Comparison of ENCODE assay signal across 1 cellular context in the genomic region with DNA sequence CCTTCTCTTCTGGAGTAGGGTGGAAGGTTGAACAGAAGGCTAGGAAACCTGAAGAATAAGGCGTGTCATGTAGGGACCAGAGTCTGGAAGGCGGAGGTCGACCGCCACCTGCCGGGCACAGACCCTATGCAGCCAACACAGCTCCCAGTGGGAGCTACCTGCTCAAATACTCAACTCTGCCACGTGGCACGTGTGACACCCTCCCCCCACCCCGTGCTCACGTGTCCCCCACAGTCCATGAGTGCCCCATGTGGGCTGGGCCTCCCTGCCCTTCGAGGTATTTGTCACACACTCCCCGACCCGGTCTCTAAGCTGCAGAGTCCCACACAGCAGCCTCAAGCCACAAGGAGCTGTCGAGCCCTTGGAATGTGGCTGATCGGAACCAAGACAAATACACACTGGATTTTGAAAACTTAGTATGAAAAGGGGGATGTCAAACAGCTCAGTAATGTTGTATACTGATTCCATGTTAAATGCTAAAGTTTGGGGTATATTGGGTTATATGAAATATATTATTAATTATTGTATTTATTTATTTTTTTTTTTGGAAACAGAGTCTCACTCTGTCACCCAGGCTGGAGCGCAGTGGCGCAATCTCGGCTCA.
TF ChIP-seq lines count a peak whose summit lies in the region.

No MANE protein-coding gene starts in this region.

TF ChIP-seq in HepG2, 621 proteins besides CTCF, POLR2A, EP300 and RAD21 (continued from another document and continues in another):
- TF ChIP-seq, protein P1, sequence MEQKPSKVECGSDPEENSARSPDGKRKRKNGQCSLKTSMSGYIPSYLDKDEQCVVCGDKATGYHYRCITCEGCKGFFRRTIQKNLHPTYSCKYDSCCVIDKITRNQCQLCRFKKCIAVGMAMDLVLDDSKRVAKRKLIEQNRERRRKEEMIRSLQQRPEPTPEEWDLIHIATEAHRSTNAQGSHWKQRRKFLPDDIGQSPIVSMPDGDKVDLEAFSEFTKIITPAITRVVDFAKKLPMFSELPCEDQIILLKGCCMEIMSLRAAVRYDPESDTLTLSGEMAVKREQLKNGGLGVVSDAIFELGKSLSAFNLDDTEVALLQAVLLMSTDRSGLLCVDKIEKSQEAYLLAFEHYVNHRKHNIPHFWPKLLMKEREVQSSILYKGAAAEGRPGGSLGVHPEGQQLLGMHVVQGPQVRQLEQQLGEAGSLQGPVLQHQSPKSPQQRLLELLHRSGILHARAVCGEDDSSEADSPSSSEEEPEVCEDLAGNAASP (CRISPR knock-in tag; IDR thresholded peaks at IDR 0.05; ENCODE audit: borderline replicate concordance) = peak; percentile 74
- no peak for TF ChIP-seq KDM5A (IDR thresholded peaks at IDR 0.05; ENCODE audit: borderline replicate concordance, low read length)
- no peak for TF ChIP-seq ZNF878 (CRISPR knock-in tag; IDR thresholded peaks at IDR 0.05)
- TF ChIP-seq, protein P2, sequence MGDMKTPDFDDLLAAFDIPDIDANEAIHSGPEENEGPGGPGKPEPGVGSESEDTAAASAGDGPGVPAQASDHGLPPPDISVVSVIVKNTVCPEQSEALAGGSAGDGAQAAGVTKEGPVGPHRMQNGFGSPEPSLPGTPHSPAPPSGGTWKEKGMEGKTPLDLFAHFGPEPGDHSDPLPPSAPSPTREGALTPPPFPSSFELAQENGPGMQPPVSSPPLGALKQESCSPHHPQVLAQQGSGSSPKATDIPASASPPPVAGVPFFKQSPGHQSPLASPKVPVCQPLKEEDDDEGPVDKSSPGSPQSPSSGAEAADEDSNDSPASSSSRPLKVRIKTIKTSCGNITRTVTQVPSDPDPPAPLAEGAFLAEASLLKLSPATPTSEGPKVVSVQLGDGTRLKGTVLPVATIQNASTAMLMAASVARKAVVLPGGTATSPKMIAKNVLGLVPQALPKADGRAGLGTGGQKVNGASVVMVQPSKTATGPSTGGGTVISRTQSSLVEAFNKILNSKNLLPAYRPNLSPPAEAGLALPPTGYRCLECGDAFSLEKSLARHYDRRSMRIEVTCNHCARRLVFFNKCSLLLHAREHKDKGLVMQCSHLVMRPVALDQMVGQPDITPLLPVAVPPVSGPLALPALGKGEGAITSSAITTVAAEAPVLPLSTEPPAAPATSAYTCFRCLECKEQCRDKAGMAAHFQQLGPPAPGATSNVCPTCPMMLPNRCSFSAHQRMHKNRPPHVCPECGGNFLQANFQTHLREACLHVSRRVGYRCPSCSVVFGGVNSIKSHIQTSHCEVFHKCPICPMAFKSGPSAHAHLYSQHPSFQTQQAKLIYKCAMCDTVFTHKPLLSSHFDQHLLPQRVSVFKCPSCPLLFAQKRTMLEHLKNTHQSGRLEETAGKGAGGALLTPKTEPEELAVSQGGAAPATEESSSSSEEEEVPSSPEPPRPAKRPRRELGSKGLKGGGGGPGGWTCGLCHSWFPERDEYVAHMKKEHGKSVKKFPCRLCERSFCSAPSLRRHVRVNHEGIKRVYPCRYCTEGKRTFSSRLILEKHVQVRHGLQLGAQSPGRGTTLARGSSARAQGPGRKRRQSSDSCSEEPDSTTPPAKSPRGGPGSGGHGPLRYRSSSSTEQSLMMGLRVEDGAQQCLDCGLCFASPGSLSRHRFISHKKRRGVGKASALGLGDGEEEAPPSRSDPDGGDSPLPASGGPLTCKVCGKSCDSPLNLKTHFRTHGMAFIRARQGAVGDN (CRISPR knock-in tag; IDR thresholded peaks at IDR 0.05) = peak; percentile 90
- no peak; the same call in 1 of the 2 replicates for TF ChIP-seq REXO4 (CRISPR knock-in tag; IDR thresholded peaks at IDR 0.05; ENCODE audit: borderline replicate concordance)
- TF ChIP-seq PCBP2 (optimal IDR thresholded peaks at IDR 0.05; ENCODE audit: low read depth, low read length, poor library complexity, severe bottlenecking) = no peak
- TF ChIP-seq, protein P3, sequence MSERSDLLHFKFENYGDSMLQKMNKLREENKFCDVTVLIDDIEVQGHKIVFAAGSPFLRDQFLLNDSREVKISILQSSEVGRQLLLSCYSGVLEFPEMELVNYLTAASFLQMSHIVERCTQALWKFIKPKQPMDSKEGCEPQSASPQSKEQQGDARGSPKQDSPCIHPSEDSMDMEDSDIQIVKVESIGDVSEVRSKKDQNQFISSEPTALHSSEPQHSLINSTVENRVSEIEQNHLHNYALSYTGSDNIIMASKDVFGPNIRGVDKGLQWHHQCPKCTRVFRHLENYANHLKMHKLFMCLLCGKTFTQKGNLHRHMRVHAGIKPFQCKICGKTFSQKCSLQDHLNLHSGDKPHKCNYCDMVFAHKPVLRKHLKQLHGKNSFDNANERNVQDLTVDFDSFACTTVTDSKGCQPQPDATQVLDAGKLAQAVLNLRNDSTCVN (CRISPR knock-in tag; IDR thresholded peaks at IDR 0.05; ENCODE audit: borderline replicate concordance) = peak; percentile 72; the same call in 1 of the 2 replicates
- TF ChIP-seq HIVEP1 (CRISPR knock-in tag; IDR thresholded peaks at IDR 0.05) = no peak
- no peak for TF ChIP-seq GLI4 (CRISPR knock-in tag; IDR thresholded peaks at IDR 0.05; ENCODE audit: borderline replicate concordance)
- TF ChIP-seq, protein P4, sequence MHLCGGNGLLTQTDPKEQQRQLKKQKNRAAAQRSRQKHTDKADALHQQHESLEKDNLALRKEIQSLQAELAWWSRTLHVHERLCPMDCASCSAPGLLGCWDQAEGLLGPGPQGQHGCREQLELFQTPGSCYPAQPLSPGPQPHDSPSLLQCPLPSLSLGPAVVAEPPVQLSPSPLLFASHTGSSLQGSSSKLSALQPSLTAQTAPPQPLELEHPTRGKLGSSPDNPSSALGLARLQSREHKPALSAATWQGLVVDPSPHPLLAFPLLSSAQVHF (CRISPR knock-in tag; IDR thresholded peaks at IDR 0.05) = peak; percentile 62; the same call in 1 of the 2 replicates
- 0 out of 2 replicates have a peak, but pooled peaks have one; percentile 64 for TF ChIP-seq ZNF160 (CRISPR knock-in tag; IDR thresholded peaks at IDR 0.05)
- TF ChIP-seq MZF1 (CRISPR knock-in tag; IDR thresholded peaks at IDR 0.05; ENCODE audit: borderline replicate concordance) = no peak
- TF ChIP-seq ZNF136 (CRISPR knock-in tag; IDR thresholded peaks at IDR 0.05; ENCODE audit: low read depth) = 0 out of 2 replicates have a peak, but pooled peaks have one; percentile 35
- TF ChIP-seq, protein P5, sequence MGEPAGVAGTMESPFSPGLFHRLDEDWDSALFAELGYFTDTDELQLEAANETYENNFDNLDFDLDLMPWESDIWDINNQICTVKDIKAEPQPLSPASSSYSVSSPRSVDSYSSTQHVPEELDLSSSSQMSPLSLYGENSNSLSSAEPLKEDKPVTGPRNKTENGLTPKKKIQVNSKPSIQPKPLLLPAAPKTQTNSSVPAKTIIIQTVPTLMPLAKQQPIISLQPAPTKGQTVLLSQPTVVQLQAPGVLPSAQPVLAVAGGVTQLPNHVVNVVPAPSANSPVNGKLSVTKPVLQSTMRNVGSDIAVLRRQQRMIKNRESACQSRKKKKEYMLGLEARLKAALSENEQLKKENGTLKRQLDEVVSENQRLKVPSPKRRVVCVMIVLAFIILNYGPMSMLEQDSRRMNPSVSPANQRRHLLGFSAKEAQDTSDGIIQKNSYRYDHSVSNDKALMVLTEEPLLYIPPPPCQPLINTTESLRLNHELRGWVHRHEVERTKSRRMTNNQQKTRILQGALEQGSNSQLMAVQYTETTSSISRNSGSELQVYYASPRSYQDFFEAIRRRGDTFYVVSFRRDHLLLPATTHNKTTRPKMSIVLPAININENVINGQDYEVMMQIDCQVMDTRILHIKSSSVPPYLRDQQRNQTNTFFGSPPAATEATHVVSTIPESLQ (CRISPR knock-in tag; conservative IDR thresholded peaks at IDR 0.05) = no peak
- peak; percentile 60; the same call in 1 of the 2 replicates for TF ChIP-seq NCOA2 (CRISPR knock-in tag; IDR thresholded peaks at IDR 0.05)
- TF ChIP-seq FOXO1 (CRISPR knock-in tag; IDR thresholded peaks at IDR 0.05) = 0 out of 2 replicates have a peak, but pooled peaks have one; percentile 41
- TF ChIP-seq ZNF484 (CRISPR knock-in tag; IDR thresholded peaks at IDR 0.05; ENCODE audit: borderline replicate concordance, low read depth) = 0 out of 2 replicates have a peak, but pooled peaks have one; percentile 84
- TF ChIP-seq DNMT1 (CRISPR knock-in tag; IDR thresholded peaks at IDR 0.05) = no peak
- no peak for TF ChIP-seq NR1H2 (CRISPR knock-in tag; IDR thresholded peaks at IDR 0.05; ENCODE audit: borderline replicate concordance, low read depth)
- peak; percentile 98 for TF ChIP-seq ZFP1 (CRISPR knock-in tag; IDR thresholded peaks at IDR 0.05)
- no peak for TF ChIP-seq TOPORS (CRISPR knock-in tag; IDR thresholded peaks at IDR 0.05)
- TF ChIP-seq CREM (IDR thresholded peaks at IDR 0.05) = no peak
- TF ChIP-seq CREM (CRISPR knock-in tag; IDR thresholded peaks at IDR 0.05) = 0 out of 2 replicates have a peak, but pooled peaks have one; percentile 28
- TF ChIP-seq, protein P6, sequence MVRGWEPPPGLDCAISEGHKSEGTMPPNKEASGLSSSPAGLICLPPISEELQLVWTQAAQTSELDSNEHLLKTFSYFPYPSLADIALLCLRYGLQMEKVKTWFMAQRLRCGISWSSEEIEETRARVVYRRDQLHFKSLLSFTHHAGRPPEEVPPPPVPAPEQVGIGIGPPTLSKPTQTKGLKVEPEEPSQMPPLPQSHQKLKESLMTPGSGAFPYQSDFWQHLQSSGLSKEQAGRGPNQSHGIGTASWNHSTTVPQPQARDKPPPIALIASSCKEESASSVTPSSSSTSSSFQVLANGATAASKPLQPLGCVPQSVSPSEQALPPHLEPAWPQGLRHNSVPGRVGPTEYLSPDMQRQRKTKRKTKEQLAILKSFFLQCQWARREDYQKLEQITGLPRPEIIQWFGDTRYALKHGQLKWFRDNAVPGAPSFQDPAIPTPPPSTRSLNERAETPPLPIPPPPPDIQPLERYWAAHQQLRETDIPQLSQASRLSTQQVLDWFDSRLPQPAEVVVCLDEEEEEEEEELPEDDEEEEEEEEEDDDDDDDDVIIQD (CRISPR knock-in tag; IDR thresholded peaks at IDR 0.05; ENCODE audit: low read depth) = no peak
- TF ChIP-seq RBAK (CRISPR knock-in tag; IDR thresholded peaks at IDR 0.05) = no peak
- no peak for TF ChIP-seq HNRNPL (IDR thresholded peaks at IDR 0.05; ENCODE audit: low read depth, low read length)
- TF ChIP-seq KLF12 (CRISPR knock-in tag; IDR thresholded peaks at IDR 0.05; ENCODE audit: borderline replicate concordance) = 0 out of 2 replicates have a peak, but pooled peaks have one; percentile 61
- TF ChIP-seq, protein P7, sequence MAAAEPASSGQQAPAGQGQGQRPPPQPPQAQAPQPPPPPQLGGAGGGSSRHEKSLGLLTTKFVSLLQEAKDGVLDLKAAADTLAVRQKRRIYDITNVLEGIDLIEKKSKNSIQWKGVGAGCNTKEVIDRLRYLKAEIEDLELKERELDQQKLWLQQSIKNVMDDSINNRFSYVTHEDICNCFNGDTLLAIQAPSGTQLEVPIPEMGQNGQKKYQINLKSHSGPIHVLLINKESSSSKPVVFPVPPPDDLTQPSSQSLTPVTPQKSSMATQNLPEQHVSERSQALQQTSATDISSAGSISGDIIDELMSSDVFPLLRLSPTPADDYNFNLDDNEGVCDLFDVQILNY (CRISPR knock-in tag; conservative IDR thresholded peaks at IDR 0.05) = no peak; the same call in 1 of the 2 replicates
- no peak for TF ChIP-seq WIZ (CRISPR knock-in tag; IDR thresholded peaks at IDR 0.05)
- TF ChIP-seq CEBPG (CRISPR knock-in tag; IDR thresholded peaks at IDR 0.05) = no peak
- peak; percentile 51; the same call in 1 of the 2 replicates for TF ChIP-seq ZBTB38 (CRISPR knock-in tag; IDR thresholded peaks at IDR 0.05)
- TF ChIP-seq SETDB1 (CRISPR knock-in tag; IDR thresholded peaks at IDR 0.05; ENCODE audit: borderline replicate concordance) = no peak
- TF ChIP-seq KAT2B (IDR thresholded peaks at IDR 0.05; ENCODE audit: borderline replicate concordance, low read depth, low read length) = no peak
- TF ChIP-seq, protein P8, sequence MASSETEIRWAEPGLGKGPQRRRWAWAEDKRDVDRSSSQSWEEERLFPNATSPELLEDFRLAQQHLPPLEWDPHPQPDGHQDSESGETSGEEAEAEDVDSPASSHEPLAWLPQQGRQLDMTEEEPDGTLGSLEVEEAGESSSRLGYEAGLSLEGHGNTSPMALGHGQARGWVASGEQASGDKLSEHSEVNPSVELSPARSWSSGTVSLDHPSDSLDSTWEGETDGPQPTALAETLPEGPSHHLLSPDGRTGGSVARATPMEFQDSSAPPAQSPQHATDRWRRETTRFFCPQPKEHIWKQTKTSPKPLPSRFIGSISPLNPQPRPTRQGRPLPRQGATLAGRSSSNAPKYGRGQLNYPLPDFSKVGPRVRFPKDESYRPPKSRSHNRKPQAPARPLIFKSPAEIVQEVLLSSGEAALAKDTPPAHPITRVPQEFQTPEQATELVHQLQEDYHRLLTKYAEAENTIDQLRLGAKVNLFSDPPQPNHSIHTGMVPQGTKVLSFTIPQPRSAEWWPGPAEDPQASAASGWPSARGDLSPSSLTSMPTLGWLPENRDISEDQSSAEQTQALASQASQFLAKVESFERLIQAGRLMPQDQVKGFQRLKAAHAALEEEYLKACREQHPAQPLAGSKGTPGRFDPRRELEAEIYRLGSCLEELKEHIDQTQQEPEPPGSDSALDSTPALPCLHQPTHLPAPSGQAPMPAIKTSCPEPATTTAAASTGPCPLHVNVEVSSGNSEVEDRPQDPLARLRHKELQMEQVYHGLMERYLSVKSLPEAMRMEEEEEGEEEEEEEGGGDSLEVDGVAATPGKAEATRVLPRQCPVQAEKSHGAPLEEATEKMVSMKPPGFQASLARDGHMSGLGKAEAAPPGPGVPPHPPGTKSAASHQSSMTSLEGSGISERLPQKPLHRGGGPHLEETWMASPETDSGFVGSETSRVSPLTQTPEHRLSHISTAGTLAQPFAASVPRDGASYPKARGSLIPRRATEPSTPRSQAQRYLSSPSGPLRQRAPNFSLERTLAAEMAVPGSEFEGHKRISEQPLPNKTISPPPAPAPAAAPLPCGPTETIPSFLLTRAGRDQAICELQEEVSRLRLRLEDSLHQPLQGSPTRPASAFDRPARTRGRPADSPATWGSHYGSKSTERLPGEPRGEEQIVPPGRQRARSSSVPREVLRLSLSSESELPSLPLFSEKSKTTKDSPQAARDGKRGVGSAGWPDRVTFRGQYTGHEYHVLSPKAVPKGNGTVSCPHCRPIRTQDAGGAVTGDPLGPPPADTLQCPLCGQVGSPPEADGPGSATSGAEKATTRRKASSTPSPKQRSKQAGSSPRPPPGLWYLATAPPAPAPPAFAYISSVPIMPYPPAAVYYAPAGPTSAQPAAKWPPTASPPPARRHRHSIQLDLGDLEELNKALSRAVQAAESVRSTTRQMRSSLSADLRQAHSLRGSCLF (CRISPR knock-in tag; IDR thresholded peaks at IDR 0.05; ENCODE audit: borderline replicate concordance) = no peak; the same call in 1 of the 2 replicates
